26 cellular contexts compared by ENCODE assay signal in genomic region chr11:36126703-36127102, GRCh38.
"Had no signal": no experiment of that assay in that cellular context is flagged by ENCODE, and none has a peak within 500 bp of the region (broad histone marks: within the 10 kb centered on the region; RNA-seq: fewer than 3 reads in every experiment).

No MANE protein-coding gene starts in this region.

- H3K27ac ChIP-seq: brain microvascular endothelial cell, coronary artery, hepatocyte, transverse colon, vagina had no signal

- H3K4me2 ChIP-seq: hepatocyte had no signal

- ATAC-seq: activated T-helper 17 cell treated with anti-CD3 and anti-CD28 coated beads, Interleukin-2, amount 50 U/mL, for 72 hours; natural killer cell treated with Interleukin-12 subunit alpha and Interleukin-12 subunit beta and Interleukin-15 and Interleukin-18, amount 100 ng/mL, for 72 hours; stimulated activated naive CD8-positive, alpha-beta T cell treated with anti-CD3 and anti-CD28 coated beads, Interleukin-15, Interleukin-2, amounts not matched to agents 100 U/mL and 50 U/mL, for 24 hours had no signal

- H3K9me3 Mint-ChIP-seq: activated B cell treated with CpG ODN at 0.5 μM for 24 hours; activated CD4-positive, alpha-beta memory T cell treated with anti-CD3 and anti-CD28 coated beads, Interleukin-2, amount 10 ng/mL, durations not matched to agents 7 days and 5 days; activated naive CD8-positive, alpha-beta T cell treated with anti-CD3 and anti-CD28 coated beads for 36 hours; activated T-helper 17 cell treated with anti-CD3 and anti-CD28 coated beads, Interleukin-2, amount 50 U/mL, for 72 hours; mesothelial cell of epicardium; natural killer cell treated with Interleukin-12 subunit alpha and Interleukin-12 subunit beta and Interleukin-15 and Interleukin-18, amount 100 ng/mL, for 72 hours had no signal

- H3K4me3 ChIP-seq: coronary artery, hepatocyte, lung, transverse colon, vagina had no signal

- H3K27ac Mint-ChIP-seq: activated B cell treated with CpG ODN at 0.5 μM for 24 hours; activated CD4-positive, alpha-beta memory T cell treated with anti-CD3 and anti-CD28 coated beads, Interleukin-2, amount 10 ng/mL, durations not matched to agents 7 days and 5 days; activated naive CD8-positive, alpha-beta T cell treated with anti-CD3 and anti-CD28 coated beads for 36 hours; activated T-helper 17 cell treated with anti-CD3 and anti-CD28 coated beads, Interleukin-2, amount 50 U/mL, for 72 hours; mesothelial cell of epicardium; natural killer cell treated with Interleukin-12 subunit alpha and Interleukin-12 subunit beta and Interleukin-15 and Interleukin-18, amount 100 ng/mL, for 72 hours had no signal

- H3K27me3 ChIP-seq: brain microvascular endothelial cell, hepatocyte, transverse colon, vagina had no signal

- H2AFZ ChIP-seq: hepatocyte had no signal

- H3K36me3 Mint-ChIP-seq: activated naive CD8-positive, alpha-beta T cell treated with anti-CD3 and anti-CD28 coated beads for 36 hours; natural killer cell treated with Interleukin-12 subunit alpha and Interleukin-12 subunit beta and Interleukin-15 and Interleukin-18, amount 100 ng/mL, for 72 hours had no signal

- H3K9me3 ChIP-seq: transverse colon, vagina had no signal

- DNase-seq: activated B cell treated with CpG ODN at 0.5 μM for 24 hours; activated CD4-positive, alpha-beta memory T cell treated with anti-CD3 and anti-CD28 coated beads, Interleukin-2, amount 10 ng/mL, durations not matched to agents 7 days and 5 days; activated CD4-positive, alpha-beta T cell treated with anti-CD3 and anti-CD28 coated beads for 4 hours; activated naive CD4-positive, alpha-beta T cell; activated naive CD8-positive, alpha-beta T cell treated with anti-CD3 and anti-CD28 coated beads for 36 hours; activated T-cell treated with anti-CD3 and anti-CD28 coated beads, Interleukin-2, amount 50 U/mL, for 1 hour; amygdala; brain microvascular endothelial cell; central memory CD4-positive, alpha-beta T cell; effector memory CD4-positive, alpha-beta T cell; foreskin fibroblast; nucleus accumbens; posterior cingulate gyrus; retina; stimulated activated CD4-positive, alpha-beta T cell treated with anti-CD3 and anti-CD28 coated beads, Interleukin-1b, Interleukin-23, amount 100 ng/mL, for 48 hours; stimulated activated naive CD8-positive, alpha-beta T cell treated with anti-CD3 and anti-CD28 coated beads, Interleukin-15, Interleukin-2, amounts not matched to agents 100 U/mL and 50 U/mL, for 24 hours; T-helper 1 cell; T-helper 9 cell; transverse colon had no signal

- H3K4me1 Mint-ChIP-seq: activated B cell treated with CpG ODN at 0.5 μM for 24 hours; activated CD4-positive, alpha-beta memory T cell treated with anti-CD3 and anti-CD28 coated beads, Interleukin-2, amount 10 ng/mL, durations not matched to agents 7 days and 5 days; activated naive CD8-positive, alpha-beta T cell treated with anti-CD3 and anti-CD28 coated beads for 36 hours; activated T-helper 17 cell treated with anti-CD3 and anti-CD28 coated beads, Interleukin-2, amount 50 U/mL, for 72 hours had no signal

- H3K4me3 Mint-ChIP-seq: activated B cell treated with CpG ODN at 0.5 μM for 24 hours; activated CD4-positive, alpha-beta memory T cell treated with anti-CD3 and anti-CD28 coated beads, Interleukin-2, amount 10 ng/mL, durations not matched to agents 7 days and 5 days; activated naive CD8-positive, alpha-beta T cell treated with anti-CD3 and anti-CD28 coated beads for 36 hours; activated T-helper 17 cell treated with anti-CD3 and anti-CD28 coated beads, Interleukin-2, amount 50 U/mL, for 72 hours; mesothelial cell of epicardium; natural killer cell treated with Interleukin-12 subunit alpha and Interleukin-12 subunit beta and Interleukin-15 and Interleukin-18, amount 100 ng/mL, for 72 hours had no signal

- H3K36me3 ChIP-seq: brain microvascular endothelial cell, transverse colon, vagina had no signal

- H3K4me1 ChIP-seq: transverse colon had no signal

- H3K79me2 ChIP-seq: hepatocyte had no signal
